Comparison of ENCODE assay signal across 2 cellular contexts in the genomic region with DNA sequence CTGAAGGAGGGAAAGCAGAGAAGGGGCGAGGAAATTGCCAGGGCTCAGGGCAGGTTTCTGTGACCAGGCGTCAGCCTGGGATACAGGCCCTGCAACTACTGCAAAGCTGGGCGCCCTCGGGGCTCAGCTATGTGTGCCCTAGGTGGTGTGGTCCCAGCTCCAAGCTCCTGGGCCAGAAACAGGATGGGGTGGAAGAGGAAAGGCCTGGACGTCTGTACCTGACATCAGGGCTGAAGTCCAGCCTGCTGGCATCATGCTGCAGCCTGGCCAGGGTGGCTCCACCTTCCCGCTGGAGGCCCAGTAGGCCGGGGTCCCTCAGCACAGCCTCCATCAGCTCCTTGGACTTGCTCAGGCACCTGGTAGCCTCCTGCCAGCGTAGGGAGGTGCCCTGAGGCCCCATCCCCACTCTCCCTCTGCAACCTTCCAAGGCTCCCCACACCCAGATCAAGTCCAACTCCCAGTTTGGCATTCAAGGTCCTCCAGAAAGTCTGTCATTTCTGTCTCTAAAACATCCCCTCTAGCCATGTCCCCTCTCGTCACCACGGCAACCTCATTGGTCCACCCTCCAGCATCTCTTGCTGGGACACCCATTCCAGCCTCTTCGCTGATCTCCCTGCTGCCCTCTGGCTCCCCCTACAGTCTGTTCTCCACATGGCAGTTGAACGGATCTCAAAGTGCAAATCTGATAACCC.
TF ChIP-seq lines count a peak whose summit lies in the region.

No MANE protein-coding gene starts in this region.

TF ChIP-seq in A549, 52 proteins besides CTCF, POLR2A, EP300 and RAD21:
- no peak for TF ChIP-seq TFCP2L1 (CRISPR knock-in tag; IDR thresholded peaks at IDR 0.05)
- no peak for TF ChIP-seq MAFK (IDR thresholded peaks at IDR 0.05; ENCODE audit: partially characterized antibody)
- TF ChIP-seq KDM1A (IDR thresholded peaks at IDR 0.05; ENCODE audit: low read depth): peak; percentile 27; the same call in 1 of the 2 replicates
- no peak for TF ChIP-seq GATA3 (IDR thresholded peaks at IDR 0.05; ENCODE audit: borderline replicate concordance)
- no peak for TF ChIP-seq RNF2 (IDR thresholded peaks at IDR 0.05; ENCODE audit: borderline replicate concordance, low read depth)
- TF ChIP-seq, protein P1, sequence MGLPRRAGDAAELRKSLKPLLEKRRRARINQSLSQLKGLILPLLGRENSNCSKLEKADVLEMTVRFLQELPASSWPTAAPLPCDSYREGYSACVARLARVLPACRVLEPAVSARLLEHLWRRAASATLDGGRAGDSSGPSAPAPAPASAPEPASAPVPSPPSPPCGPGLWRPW (IDR thresholded peaks at IDR 0.05): no peak
- TF ChIP-seq BHLHE40 (IDR thresholded peaks at IDR 0.05; ENCODE audit: low read depth, low read length): no peak
- no peak for TF ChIP-seq HDAC2 (IDR thresholded peaks at IDR 0.05)
- TF ChIP-seq SMC3 (IDR thresholded peaks at IDR 0.05): peak; percentile 78
- no peak for TF ChIP-seq NFE2L2 (conservative IDR thresholded peaks at IDR 0.05; ENCODE audit: low read length)
- no peak for TF ChIP-seq ZC3H11A (IDR thresholded peaks at IDR 0.05)
- TF ChIP-seq CBX2 (IDR thresholded peaks at IDR 0.05; ENCODE audit: borderline replicate concordance, low read depth): no peak
- no peak for TF ChIP-seq ZSCAN20 (CRISPR knock-in tag; IDR thresholded peaks at IDR 0.05)
- TF ChIP-seq POLR2AphosphoS2 (conservative IDR thresholded peaks at IDR 0.05; ENCODE audit: low read length): no peak
- TF ChIP-seq NPAS2 (CRISPR knock-in tag; IDR thresholded peaks at IDR 0.05; ENCODE audit: borderline replicate concordance): no peak
- TF ChIP-seq, protein P2, sequence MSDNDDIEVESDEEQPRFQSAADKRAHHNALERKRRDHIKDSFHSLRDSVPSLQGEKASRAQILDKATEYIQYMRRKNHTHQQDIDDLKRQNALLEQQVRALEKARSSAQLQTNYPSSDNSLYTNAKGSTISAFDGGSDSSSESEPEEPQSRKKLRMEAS (IDR thresholded peaks at IDR 0.05): 0 out of 2 replicates have a peak, but pooled peaks have one; percentile 23
- TF ChIP-seq CEBPB (IDR thresholded peaks at IDR 0.05): no peak
- TF ChIP-seq HOXB13 (CRISPR knock-in tag; IDR thresholded peaks at IDR 0.05; ENCODE audit: low read depth): no peak
- TF ChIP-seq HEYL (CRISPR knock-in tag; IDR thresholded peaks at IDR 0.05): no peak
- no peak for TF ChIP-seq EHF (CRISPR knock-in tag; IDR thresholded peaks at IDR 0.05)
- no peak for TF ChIP-seq EHMT2 (IDR thresholded peaks at IDR 0.05; ENCODE audit: low read depth)
- no peak for TF ChIP-seq REST (IDR thresholded peaks at IDR 0.05)
- no peak for TF ChIP-seq TP53 (CRISPR knock-in tag; IDR thresholded peaks at IDR 0.05)
- TF ChIP-seq ATOH8 (CRISPR knock-in tag; IDR thresholded peaks at IDR 0.05; ENCODE audit: low read depth): no peak
- TF ChIP-seq ESRRA (IDR thresholded peaks at IDR 0.05; ENCODE audit: borderline replicate concordance, low read length): no peak
- no peak for TF ChIP-seq HOXA7 (CRISPR knock-in tag; IDR thresholded peaks at IDR 0.05)

TF ChIP-seq in H1, 55 proteins besides CTCF, POLR2A, EP300 and RAD21:
- 0 out of 4 replicates have a peak, but pooled peaks of 1 of the 2 experiments have one; percentile 30 for TF ChIP-seq SIN3A (conservative IDR thresholded peaks at IDR 0.05 in 1 of 2, IDR thresholded peaks at IDR 0.05 in 1 of 2; ENCODE audit: low read depth in 1 of 2, low read length in 2 of 2)
- no peak for TF ChIP-seq TAF7 (optimal IDR thresholded peaks at IDR 0.05; ENCODE audit: borderline replicate concordance, low read depth, low read length)
- 0 out of 2 replicates have a peak, but pooled peaks have one; percentile 8 for TF ChIP-seq TEAD4 (IDR thresholded peaks at IDR 0.05; ENCODE audit: low read depth, low read length)
